In the genomic region with DNA sequence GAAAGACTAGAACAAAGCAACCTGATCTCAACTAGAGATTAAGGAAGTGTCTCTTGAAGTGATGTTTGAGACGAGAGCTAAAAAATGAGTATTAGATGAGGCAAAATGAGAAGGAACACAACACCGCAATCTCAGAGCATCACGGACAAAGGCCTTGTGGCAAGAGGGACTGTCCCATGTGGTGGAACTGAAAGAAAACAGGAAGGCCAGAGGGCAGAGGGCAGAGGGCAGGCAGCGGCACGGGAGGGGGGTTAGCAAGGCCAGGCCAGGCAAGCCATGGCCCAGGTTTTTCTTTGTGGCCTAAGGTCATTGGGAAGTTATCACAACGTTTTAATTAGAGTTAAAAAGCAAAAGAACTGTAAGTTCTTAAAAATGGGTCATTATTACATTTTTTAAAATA, we compare ENCODE assay signal across 1 cellular context.
TF ChIP-seq lines count a peak whose summit lies in the region.

No MANE protein-coding gene starts in this region.

TF ChIP-seq in K562, 482 proteins besides CTCF, POLR2A, EP300 and RAD21:
- TF ChIP-seq NR2C1 (IDR thresholded peaks at IDR 0.05) (peak; percentile 60), NR2C1 (tag; IDR thresholded peaks at IDR 0.05) (peak; percentile 77), FOXJ3 (CRISPR knock-in tag; IDR thresholded peaks at IDR 0.05) (no peak)
